Comparison of ENCODE assay signal across 14 cellular contexts in genomic region chr21:46038871-46039397, GRCh38. TPM values are rescaled to one million over a fixed set of nuclear protein-coding genes. Genes with fewer than 3 reads are reported as not detected.
DNase-seq lines count a peak whose midpoint lies in the region; ATAC-seq and TF ChIP-seq lines count a peak whose summit lies in the region.
"Had no signal": no experiment of that assay in that cellular context is flagged by ENCODE, and none has a peak within 500 bp of the region (broad histone marks: within the 10 kb centered on the region; RNA-seq: fewer than 3 reads in every experiment).

No MANE protein-coding gene starts in this region.

- H3K4me1 ChIP-seq in gastrocnemius medialis: no peaks in the 10 kb centered on the region

- peak; percentile 98 for DNase-seq in Daoy (ENCODE audit: low read depth)
- peak; percentile 68 for DNase-seq in astrocyte of the cerebellum (ENCODE audit: low read depth)
- peak; percentile 85 for DNase-seq in Right ventricle myocardium superior
- peak; percentile 31 to 55 for DNase-seq in gastrocnemius medialis
- DNase-seq in NCI-H526 treated with DMSO at 0.1 percent for 48 hours (lab: John Stamatoyannopoulos, UW): no peak
- DNase-seq in stimulated activated CD4-positive, alpha-beta T cell treated with anti-CD3 and anti-CD28 coated beads, Interleukin-2, amount 100 ng/mL, for 24 hours: no peak
- DNase-seq in head of caudate nucleus: no peak
- DNase-seq: activated CD4-positive, alpha-beta T cell treated with anti-CD3 and anti-CD28 coated beads for 1 hour; NCI-H146 had no signal

- H3K27ac ChIP-seq in gastrocnemius medialis: peak overlapping the region; percentile 52 to 64 (median 62)
- H3K27ac ChIP-seq: C4-2B, hepatocyte had no signal

- ATAC-seq in Right ventricle myocardium superior (ENCODE audit: poor library complexity): peak; percentile 84
- peak; percentile 56 to 68 for ATAC-seq in gastrocnemius medialis
- ATAC-seq in GM18868 (IDR thresholded peaks at IDR 0.05; ENCODE audit: unreplicated experiment): no peak
- ATAC-seq: Panc1 had no signal

- no peaks in the 10 kb centered on the region for H3K36me3 ChIP-seq in gastrocnemius medialis

- in situ Hi-C loops in astrocyte of the cerebellum (cut with HindIII; ENCODE audit: low sequenced_read_pairs) (no loop called here), gastrocnemius medialis (cut with MboI; ENCODE audit: low sequenced_read_pairs in 4 of 4) (no loop called here)

- H3K27me3 ChIP-seq in gastrocnemius medialis: peaks cover 0 to 3% (median 0%) of the 10 kb centered on the region in 3 donors
- H3K27me3 ChIP-seq: hepatocyte had no signal

- no peaks in the 10 kb centered on the region for H3K9me3 ChIP-seq in gastrocnemius medialis

- intact Hi-C loops in Right ventricle myocardium superior (cut with DNase I) (no loop called here), gastrocnemius medialis (cut with DNase I; ENCODE audit: low total_unique reads) (no loop called here), head of caudate nucleus (cut with DNase I) (no loop called here)

- no peak for TF ChIP-seq POLR2A in gastrocnemius medialis (IDR thresholded peaks at IDR 0.05)

- H3K4me3 ChIP-seq in astrocyte of the cerebellum (ENCODE audit: low read depth, low read length): no peak overlapping the region
- no peak overlapping the region for H3K4me3 ChIP-seq in gastrocnemius medialis
- H3K4me3 ChIP-seq: hepatocyte had no signal

- no peak for TF ChIP-seq CTCF in astrocyte of the cerebellum (IDR thresholded peaks at IDR 0.05; ENCODE audit: low read depth, low read length, missing control alignments)
- TF ChIP-seq CTCF in gastrocnemius medialis (IDR thresholded peaks at IDR 0.05 in 4 of 5, conservative IDR thresholded peaks at IDR 0.05 in 1 of 5): no peak

RNA-seq across cellular contexts. Expression of gene COL6A1, which starts 57.4 kb away (rescaled TPM):
- total RNA-seq in Daoy (2014; rRNA removed; shearing (Covaris generic)): 444 and 536 TPM in 2 replicates
- 173 TPM for total RNA-seq in Right ventricle myocardium superior
- total RNA-seq in gastrocnemius medialis: 10 to 100 TPM; 50.5 to 97.8 (median 73.3) TPM
- total RNA-seq: natural killer cell treated with Interleukin-12 subunit alpha and Interleukin-12 subunit beta and Interleukin-15 and Interleukin-18, amount 100 ng/mL, for 72 hours had no signal

RNA-seq across cellular contexts. Expression of gene COL6A2, which starts 59.0 kb away (rescaled TPM):
- 456 and 480 TPM in 2 replicates for total RNA-seq in Daoy (2014; rRNA removed; shearing (Covaris generic))
- 191 TPM for total RNA-seq in Right ventricle myocardium superior
- total RNA-seq in gastrocnemius medialis: 100 to 1,000 TPM in 2 of 4 donors, 10 to 100 TPM in 2; 44.0 to 141 (median 88.4) TPM

Comparison
In these comparisons a context has a peak if more than half of its experiments do, and no peak if none do; other contexts are left out.
1. DNase-seq: peak in Daoy (single experiment), astrocyte of the cerebellum (single experiment), Right ventricle myocardium superior (single experiment) and gastrocnemius medialis (2 of 2); none in NCI-H526 treated with DMSO at 0.1 percent for 48 hours (single experiment), stimulated activated CD4-positive, alpha-beta T cell treated with anti-CD3 and anti-CD28 coated beads, Interleukin-2, amount 100 ng/mL, for 24 hours (0 of 2) and head of caudate nucleus (0 of 42).